8 cellular contexts compared by ENCODE assay signal in genomic region chr22:31272522-31273446, GRCh38. TPM values are rescaled to one million over a fixed set of nuclear protein-coding genes. Genes with fewer than 3 reads are reported as not detected.
A peak's percentile ranks its signal among the peaks of the same experiment; 100 is the strongest.
DNase-seq lines count a peak whose midpoint lies in the region; ATAC-seq and TF ChIP-seq lines count a peak whose summit lies in the region.

No MANE protein-coding gene starts in this region.

- H3K4me1 ChIP-seq in Caco-2 = peaks cover 30% of the 10 kb centered on the region
- peaks cover 50% of the 10 kb centered on the region for H3K4me1 ChIP-seq in PC-9 (replicated peaks; ENCODE audit: insufficient read depth)

- H4K20me1 ChIP-seq in PC-9 (ENCODE audit: insufficient read depth) = no peaks in the 10 kb centered on the region

- peaks cover 29% of the 10 kb centered on the region; the same call in 1 of the 2 replicates for H3F3A ChIP-seq in PC-9 (ENCODE audit: insufficient read depth, low read depth)

- no peak overlapping the region for H2AFZ ChIP-seq in PC-9

- peaks cover 2% of the 10 kb centered on the region; the same call in 1 of the 2 replicates for H3K36me3 ChIP-seq in Caco-2 (ENCODE audit: control insufficient read depth, insufficient read depth, low read length)
- H3K36me3 ChIP-seq in PC-9 (ENCODE audit: low read depth) = no peaks in the 10 kb centered on the region

- H3K4me3 Mint-ChIP-seq in Caco-2 (ENCODE audit: unreplicated experiment) = no peak overlapping the region
- no peak overlapping the region for H3K4me3 Mint-ChIP-seq in activated naive CD8-positive, alpha-beta T cell treated with anti-CD3 and anti-CD28 coated beads, Interleukin-2, amount 10 ng/mL, durations not matched to agents 7 days and 5 days

- peak; percentile 66 for TF ChIP-seq CTCF in Caco-2 (IDR thresholded peaks at IDR 0.05; ENCODE audit: insufficient read depth in 1 of 2, low read depth in 1 of 2, low read length in 1 of 2, severe bottlenecking in 1 of 2, unreplicated experiment in 1 of 2)
- peak; percentile 75 for TF ChIP-seq CTCF in HL-60 (IDR thresholded peaks at IDR 0.05; ENCODE audit: insufficient read depth, low read length)
- peak; percentile 88 for TF ChIP-seq CTCF in PC-9 (conservative IDR thresholded peaks at IDR 0.05)

- CTCF ChIA-PET in Caco-2 (lab: Charles Lee) (interaction anchor here (0.6 to 4.5 kb wide), 21 partner anchors 10 to 607 kb away, joined by 3 to 62 read pairs (median 6); partner anchors contain the start of genes LIMK2, PIK3IP1, RNF185 and SELENOM), PC-9 (lab: Charles Lee) (interaction anchor here (0.5 to 1.8 kb wide), 19 partner anchors 17 to 310 kb away, joined by 3 to 28 read pairs (median 5); partner anchors contain the start of genes LIMK2, PIK3IP1 and SELENOM)

- no peaks in the 10 kb centered on the region for H3K9me3 Mint-ChIP-seq in Caco-2 (ENCODE audit: unreplicated experiment)
- H3K9me3 Mint-ChIP-seq in activated naive CD8-positive, alpha-beta T cell treated with anti-CD3 and anti-CD28 coated beads, Interleukin-2, amount 10 ng/mL, durations not matched to agents 7 days and 5 days = no peaks in the 10 kb centered on the region

- POLR2A ChIA-PET in Caco-2 (lab: Charles Lee) = interaction anchor here (1.0 to 1.1 kb wide), 6 partner anchors 18 to 66 kb away, joined by 3 to 5 read pairs (median 4); no protein-coding TSS in a partner anchor
- POLR2A ChIA-PET in PC-9 (lab: Charles Lee; ENCODE audit: unreplicated experiment) = interaction anchor here (0.7 kb wide), 2 partner anchors 24 to 25 kb away, joined by 3 read pairs; no protein-coding TSS in a partner anchor
- POLR2A ChIA-PET in activated naive CD8-positive, alpha-beta T cell treated with anti-CD3 and anti-CD28 coated beads, Interleukin-2, amount 10 ng/mL, durations not matched to agents 7 days and 5 days (lab: Charles Lee) = interaction anchor here (0.6 to 2.4 kb wide), 3 partner anchors 18 to 353 kb away, joined by 4 to 18 read pairs (median 10); partner anchors contain the start of genes LIMK2 and PIK3IP1

- H3K27me3 ChIP-seq in Caco-2 (replicated peaks; ENCODE audit: control insufficient read depth, insufficient read depth, low read length) (no peaks in the 10 kb centered on the region), HL-60 (ENCODE audit: insufficient read depth, poor library complexity, severe bottlenecking) (no peaks in the 10 kb centered on the region), PC-9 (ENCODE audit: insufficient read depth, low read depth) (no peaks in the 10 kb centered on the region)

- no peaks in the 10 kb centered on the region for H3K9me2 ChIP-seq in PC-9 (ENCODE audit: insufficient read depth)

- no peaks in the 10 kb centered on the region for H3K79me2 ChIP-seq in PC-9 (ENCODE audit: low read depth)

- intact Hi-C loops in Caco-2 (cut with micrococcal nuclease; ENCODE audit: unreplicated experiment) = loop anchor here (1.0 to 2.0 kb wide), 3 partner anchors 18 to 60 kb away; partner anchors contain the start of gene LIMK2
- intact Hi-C loops in PC-9 (cut with micrococcal nuclease; ENCODE audit: unreplicated experiment) = loop anchor here (2.0 kb wide), 2 partner anchors 124 to 166 kb away; partner anchors contain the start of gene SELENOM
- intact Hi-C loops in head of caudate nucleus (cut with DNase I) = no loop called here

- peak; percentile 51 for ATAC-seq in activated naive CD8-positive, alpha-beta T cell treated with anti-CD3 and anti-CD28 coated beads, Interleukin-2, amount 10 ng/mL, durations not matched to agents 7 days and 5 days (ENCODE audit: low read depth)
- ATAC-seq in HG03432 (IDR thresholded peaks at IDR 0.05; ENCODE audit: unreplicated experiment) (no peak), HG03196 (IDR thresholded peaks at IDR 0.05; ENCODE audit: unreplicated experiment) (no peak)

- 0 out of 2 replicates have a peak overlapping the region, but pooled peaks have one; percentile 11 for H3K4me2 ChIP-seq in PC-9

- no peak overlapping the region for H3K4me3 ChIP-seq in Caco-2 (ENCODE audit: low read depth, low read length)
- H3K4me3 ChIP-seq in HL-60 (replicated peaks; ENCODE audit: insufficient read depth, low read length) = no peak overlapping the region
- H3K4me3 ChIP-seq in PC-9 = no peak overlapping the region

- H3K27ac ChIP-seq in HL-60 (replicated peaks) (no peak overlapping the region), PC-9 (no peak overlapping the region)

- BruUV-seq in Caco-2 (replicated peaks; lab: Mats Ljungman, UMichigan) (no TSS peak), PC-9 (replicated peaks; lab: Mats Ljungman, UMichigan) (no TSS peak)

- H3K4me1 Mint-ChIP-seq in Caco-2 (ENCODE audit: low read depth, unreplicated experiment) = peaks cover 23% of the 10 kb centered on the region
- H3K4me1 Mint-ChIP-seq in activated naive CD8-positive, alpha-beta T cell treated with anti-CD3 and anti-CD28 coated beads, Interleukin-2, amount 10 ng/mL, durations not matched to agents 7 days and 5 days = peaks cover 4% of the 10 kb centered on the region

- no peaks in the 10 kb centered on the region for H3K9me3 ChIP-seq in Caco-2
- H3K9me3 ChIP-seq in PC-9 (ENCODE audit: insufficient read depth, low read depth) = no peaks in the 10 kb centered on the region

- peak; percentile 60 to 73 for DNase-seq in Caco-2
- peak in 1 of 2 experiments; percentile 62 for DNase-seq in HL-60 (ENCODE audit: low read depth in 1 of 2, low spot score in 1 of 2)
- peak; percentile 55 to 71 for DNase-seq in PC-9
- no peak for DNase-seq in activated naive CD8-positive, alpha-beta T cell treated with anti-CD3 and anti-CD28 coated beads, Interleukin-2, amount 10 ng/mL, durations not matched to agents 7 days and 5 days
- peak in 33 of 42 donors; percentile 25 to 86 (median 68) for DNase-seq in head of caudate nucleus
- DNase-seq in pons (ENCODE audit: low spot score) = peak; percentile 79

- H3K27me3 Mint-ChIP-seq in Caco-2 (ENCODE audit: insufficient read depth, unreplicated experiment) = no peaks in the 10 kb centered on the region
- H3K27me3 Mint-ChIP-seq in activated naive CD8-positive, alpha-beta T cell treated with anti-CD3 and anti-CD28 coated beads, Interleukin-2, amount 10 ng/mL, durations not matched to agents 7 days and 5 days = no peaks in the 10 kb centered on the region

- H3K27ac Mint-ChIP-seq in Caco-2 (ENCODE audit: unreplicated experiment) = no peak overlapping the region
- H3K27ac Mint-ChIP-seq in activated naive CD8-positive, alpha-beta T cell treated with anti-CD3 and anti-CD28 coated beads, Interleukin-2, amount 10 ng/mL, durations not matched to agents 7 days and 5 days = no peak overlapping the region

- H3K36me3 Mint-ChIP-seq in Caco-2 (ENCODE audit: insufficient read depth, unreplicated experiment) = peaks cover 47% of the 10 kb centered on the region
- H3K36me3 Mint-ChIP-seq in activated naive CD8-positive, alpha-beta T cell treated with anti-CD3 and anti-CD28 coated beads, Interleukin-2, amount 10 ng/mL, durations not matched to agents 7 days and 5 days = peaks cover 38% of the 10 kb centered on the region

RNA-seq across cellular contexts. Expression of gene PIK3IP1, which starts 19.5 kb away (rescaled TPM):
- 0.68 and 0.72 TPM in 2 replicates for total RNA-seq in Caco-2 (2022)
- total RNA-seq in PC-9 (2021) = 15.7 and 17.4 TPM in 2 replicates
- total RNA-seq in activated naive CD8-positive, alpha-beta T cell treated with anti-CD3 and anti-CD28 coated beads, Interleukin-2, amount 10 ng/mL, durations not matched to agents 7 days and 5 days = 100 to 1,000 TPM; 110 to 125 TPM
